ENCODE assay signal across 34 cellular contexts in the genomic region with DNA sequence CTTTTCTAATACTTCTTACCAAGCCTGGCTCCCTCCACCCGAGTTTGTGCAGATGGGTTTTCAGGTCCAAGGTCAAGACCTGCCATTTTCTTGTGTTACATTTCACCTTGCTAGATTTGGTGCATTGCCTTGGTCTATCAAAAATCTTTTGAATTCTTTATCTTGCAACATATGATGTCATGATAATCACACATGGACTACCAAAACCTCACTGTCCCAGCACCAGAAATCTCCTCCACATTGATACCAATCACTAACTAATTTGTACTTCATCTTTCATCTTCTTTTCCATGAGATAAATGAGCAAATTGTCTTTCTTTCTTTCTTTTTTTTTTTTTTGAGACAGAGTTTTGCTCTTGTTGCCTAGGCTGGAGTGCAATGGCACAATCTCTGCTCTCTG.
"Had no signal": no experiment of that assay in that cellular context is flagged by ENCODE, and none has a peak within 500 bp of the region (broad histone marks: within the 10 kb centered on the region; RNA-seq: fewer than 3 reads in every experiment).

No MANE protein-coding gene starts in this region.

- DNase-seq: activated B cell treated with CpG ODN at 0.5 μM for 24 hours; activated CD4-positive, alpha-beta memory T cell treated with anti-CD3 and anti-CD28 coated beads, Interleukin-2, amount 10 ng/mL, durations not matched to agents 7 days and 5 days; activated CD4-positive, alpha-beta T cell treated with anti-CD3 and anti-CD28 coated beads for 1 hour; activated CD4-positive, alpha-beta T cell treated with anti-CD3 and anti-CD28 coated beads for 36 hours; activated CD4-positive, alpha-beta T cell treated with anti-CD3 and anti-CD28 coated beads for 48 hours; activated CD4-positive, alpha-beta T cell treated with anti-CD3 and anti-CD28 coated beads, Interleukin-2, amount 10 ng/mL, durations not matched to agents 7 days and 5 days; activated CD4-positive, alpha-beta T cell treated with anti-CD3 and anti-CD28 coated beads, Interleukin-2, amount 50 U/mL, for 48 hours; activated CD8-positive, alpha-beta memory T cell treated with anti-CD3 and anti-CD28 coated beads for 24 hours; activated CD8-positive, alpha-beta memory T cell treated with anti-CD3 and anti-CD28 coated beads, Interleukin-2, amount 10 ng/mL, durations not matched to agents 7 days and 5 days; activated CD8-positive, alpha-beta memory T cell treated with anti-CD3 and anti-CD28 coated beads, Interleukin-2, amount 50 U/mL, for 48 hours; activated CD8-positive, alpha-beta T cell treated with anti-CD3 and anti-CD28 coated beads, Interleukin-2, amount 10 ng/mL, durations not matched to agents 7 days and 5 days; activated effector memory CD4-positive, alpha-beta T cell treated with Interleukin-2 at 50 U/mL for 16 hours; activated gamma-delta T cell; activated naive CD4-positive, alpha-beta T cell treated with anti-CD3 and anti-CD28 coated beads, Interleukin-2, amount 10 ng/mL, durations not matched to agents 7 days and 5 days; activated naive CD4-positive, alpha-beta T cell treated with Interleukin-2 at 50 U/mL for 16 hours; activated naive CD8-positive, alpha-beta T cell treated with anti-CD3 and anti-CD28 coated beads, Interleukin-2, amount 10 ng/mL, durations not matched to agents 7 days and 5 days; activated T-cell treated with anti-CD3 and anti-CD28 coated beads, Interleukin-2, amount 50 U/mL, for 24 hours; activated T-cell treated with anti-CD3 and anti-CD28 coated beads, Interleukin-2, amount 50 U/mL, for 48 hours; adrenal gland; amniotic stem cell; caudate nucleus; cerebellar nuclear complex; T-helper 1 cell; T-helper 2 cell; T-helper 9 cell had no signal

- H3K27me3 Mint-ChIP-seq: activated CD4-positive, alpha-beta memory T cell treated with anti-CD3 and anti-CD28 coated beads, Interleukin-2, amount 10 ng/mL, durations not matched to agents 7 days and 5 days; central memory CD8-positive, alpha-beta T cell had no signal

- H3K4me3 ChIP-seq: adrenal gland, cardiac muscle cell had no signal

- H3K36me3 Mint-ChIP-seq: activated CD8-positive, alpha-beta memory T cell treated with anti-CD3 and anti-CD28 coated beads, Interleukin-2, amount 10 ng/mL, durations not matched to agents 7 days and 5 days; activated naive CD4-positive, alpha-beta T cell treated with anti-CD3 and anti-CD28 coated beads, Interleukin-2, amount 10 ng/mL, durations not matched to agents 7 days and 5 days; activated naive CD4-positive, alpha-beta T cell treated with anti-CD3 and anti-CD28 coated beads, Interleukin-2, amount 50 U/mL, for 24 hours; activated naive CD8-positive, alpha-beta T cell treated with anti-CD3 and anti-CD28 coated beads, Interleukin-2, amount 10 ng/mL, durations not matched to agents 7 days and 5 days had no signal

- H3K4me1 Mint-ChIP-seq: activated CD4-positive, alpha-beta memory T cell treated with anti-CD3 and anti-CD28 coated beads, Interleukin-2, amount 10 ng/mL, durations not matched to agents 7 days and 5 days; activated CD4-positive, alpha-beta T cell treated with anti-CD3 and anti-CD28 coated beads for 36 hours; activated CD4-positive, alpha-beta T cell treated with anti-CD3 and anti-CD28 coated beads, Interleukin-2, amount 10 ng/mL, durations not matched to agents 7 days and 5 days; activated CD8-positive, alpha-beta memory T cell treated with anti-CD3 and anti-CD28 coated beads, Interleukin-2, amount 10 ng/mL, durations not matched to agents 7 days and 5 days; activated naive CD4-positive, alpha-beta T cell treated with anti-CD3 and anti-CD28 coated beads, Interleukin-2, amount 10 ng/mL, durations not matched to agents 7 days and 5 days; activated naive CD4-positive, alpha-beta T cell treated with anti-CD3 and anti-CD28 coated beads, Interleukin-2, amount 50 U/mL, for 24 hours; activated naive CD8-positive, alpha-beta T cell treated with anti-CD3 and anti-CD28 coated beads, Interleukin-2, amount 10 ng/mL, durations not matched to agents 7 days and 5 days; central memory CD8-positive, alpha-beta T cell had no signal

- H3K27ac Mint-ChIP-seq: activated B cell treated with CpG ODN at 0.5 μM for 24 hours; activated CD4-positive, alpha-beta memory T cell treated with anti-CD3 and anti-CD28 coated beads, Interleukin-2, amount 10 ng/mL, durations not matched to agents 7 days and 5 days; activated CD4-positive, alpha-beta T cell treated with anti-CD3 and anti-CD28 coated beads for 36 hours; activated CD4-positive, alpha-beta T cell treated with anti-CD3 and anti-CD28 coated beads, Interleukin-2, amount 10 ng/mL, durations not matched to agents 7 days and 5 days; activated CD8-positive, alpha-beta memory T cell treated with anti-CD3 and anti-CD28 coated beads, Interleukin-2, amount 10 ng/mL, durations not matched to agents 7 days and 5 days; activated CD8-positive, alpha-beta T cell treated with anti-CD3 and anti-CD28 coated beads, Interleukin-2, amount 10 ng/mL, durations not matched to agents 7 days and 5 days; activated naive CD4-positive, alpha-beta T cell treated with anti-CD3 and anti-CD28 coated beads, Interleukin-2, amount 10 ng/mL, durations not matched to agents 7 days and 5 days; activated naive CD4-positive, alpha-beta T cell treated with anti-CD3 and anti-CD28 coated beads, Interleukin-2, amount 50 U/mL, for 24 hours; activated naive CD8-positive, alpha-beta T cell; activated naive CD8-positive, alpha-beta T cell treated with anti-CD3 and anti-CD28 coated beads, Interleukin-2, amount 10 ng/mL, durations not matched to agents 7 days and 5 days; activated T-cell treated with anti-CD3 and anti-CD28 coated beads, Interleukin-2, amount 50 U/mL, for 24 hours; activated T-helper 2 cell treated with anti-CD3 and anti-CD28 coated beads, Interferon-gamma antibody, Interleukin-2, Interleukin-4, amounts not matched to agents 10 μg/mL and 5 μg/mL and 100 μg/mL, durations not matched to agents 14 hours and 24 hours and 36 hours; brain; T-helper 1 cell treated with Interleukin-12 subunit alpha and Interleukin-12 subunit beta and Interleukin-4 antibody, amounts not matched to agents 30 μg/mL and 1 μg/mL, for 36 hours; T-helper 2 cell treated with Interferon-gamma antibody and Interleukin-4, amounts not matched to agents 5 μg/mL and 100 μg/mL, for 36 hours had no signal

- H3K9me3 Mint-ChIP-seq: activated B cell treated with CpG ODN at 0.5 μM for 24 hours; activated CD4-positive, alpha-beta memory T cell treated with anti-CD3 and anti-CD28 coated beads, Interleukin-2, amount 10 ng/mL, durations not matched to agents 7 days and 5 days; activated CD4-positive, alpha-beta T cell treated with anti-CD3 and anti-CD28 coated beads, Interleukin-2, amount 10 ng/mL, durations not matched to agents 7 days and 5 days; activated naive CD4-positive, alpha-beta T cell treated with anti-CD3 and anti-CD28 coated beads, Interleukin-2, amount 10 ng/mL, durations not matched to agents 7 days and 5 days; activated naive CD4-positive, alpha-beta T cell treated with anti-CD3 and anti-CD28 coated beads, Interleukin-2, amount 50 U/mL, for 24 hours; activated naive CD8-positive, alpha-beta T cell treated with anti-CD3 and anti-CD28 coated beads, Interleukin-2, amount 10 ng/mL, durations not matched to agents 7 days and 5 days; T-helper 1 cell treated with Interleukin-12 subunit alpha and Interleukin-12 subunit beta and Interleukin-4 antibody, amounts not matched to agents 30 μg/mL and 1 μg/mL, for 36 hours; T-helper 2 cell treated with Interferon-gamma antibody and Interleukin-4, amounts not matched to agents 5 μg/mL and 100 μg/mL, for 36 hours had no signal

- H3K27me3 ChIP-seq: adrenal gland, cardiac muscle cell had no signal

- H3K36me3 ChIP-seq: adrenal gland, cardiac muscle cell had no signal

- H3K27ac ChIP-seq: adrenal gland, cardiac muscle cell, VCaP had no signal

- H3K4me1 ChIP-seq: adrenal gland had no signal

- H3K9me3 ChIP-seq: adrenal gland had no signal

- ATAC-seq: activated CD4-positive, alpha-beta T cell treated with anti-CD3 and anti-CD28 coated beads for 36 hours; activated CD8-positive, alpha-beta memory T cell treated with anti-CD3 and anti-CD28 coated beads, Interleukin-2, amount 10 ng/mL, durations not matched to agents 7 days and 5 days; activated CD8-positive, alpha-beta T cell treated with anti-CD3 and anti-CD28 coated beads, Interleukin-2, amount 10 ng/mL, durations not matched to agents 7 days and 5 days had no signal

- H3K4me3 Mint-ChIP-seq: activated B cell treated with CpG ODN at 0.5 μM for 24 hours; activated CD4-positive, alpha-beta memory T cell treated with anti-CD3 and anti-CD28 coated beads, Interleukin-2, amount 10 ng/mL, durations not matched to agents 7 days and 5 days; activated CD4-positive, alpha-beta T cell treated with anti-CD3 and anti-CD28 coated beads for 36 hours; activated CD4-positive, alpha-beta T cell treated with anti-CD3 and anti-CD28 coated beads, Interleukin-2, amount 10 ng/mL, durations not matched to agents 7 days and 5 days; activated CD8-positive, alpha-beta memory T cell treated with anti-CD3 and anti-CD28 coated beads, Interleukin-2, amount 10 ng/mL, durations not matched to agents 7 days and 5 days; activated CD8-positive, alpha-beta T cell treated with anti-CD3 and anti-CD28 coated beads, Interleukin-2, amount 10 ng/mL, durations not matched to agents 7 days and 5 days; activated naive CD4-positive, alpha-beta T cell treated with anti-CD3 and anti-CD28 coated beads, Interleukin-2, amount 10 ng/mL, durations not matched to agents 7 days and 5 days; activated naive CD4-positive, alpha-beta T cell treated with anti-CD3 and anti-CD28 coated beads, Interleukin-2, amount 50 U/mL, for 24 hours; activated naive CD8-positive, alpha-beta T cell; activated naive CD8-positive, alpha-beta T cell treated with anti-CD3 and anti-CD28 coated beads, Interleukin-2, amount 10 ng/mL, durations not matched to agents 7 days and 5 days; activated T-cell treated with anti-CD3 and anti-CD28 coated beads, Interleukin-2, amount 50 U/mL, for 24 hours; brain; central memory CD8-positive, alpha-beta T cell; T-helper 1 cell treated with Interleukin-12 subunit alpha and Interleukin-12 subunit beta and Interleukin-4 antibody, amounts not matched to agents 30 μg/mL and 1 μg/mL, for 36 hours; T-helper 2 cell treated with Interferon-gamma antibody and Interleukin-4, amounts not matched to agents 5 μg/mL and 100 μg/mL, for 36 hours had no signal
